Comparison of ENCODE assay signal across 36 cellular contexts in genomic region chr17:49904904-49905303, GRCh38. TPM values are rescaled to one million over a fixed set of nuclear protein-coding genes. Genes with fewer than 3 reads are reported as not detected.
"Had no signal": no experiment of that assay in that cellular context is flagged by ENCODE, and none has a peak within 500 bp of the region (broad histone marks: within the 10 kb centered on the region; RNA-seq: fewer than 3 reads in every experiment).

No MANE protein-coding gene starts in this region.

- DNase-seq: naive B cell; naive thymus-derived CD8-positive, alpha-beta T cell; nucleus accumbens; pancreas; retina; right cardiac atrium; spleen; stimulated activated CD4-positive, alpha-beta T cell treated with anti-CD3 and anti-CD28 coated beads, Interleukin-12 subunit alpha, Interleukin-12 subunit beta, amount 100 ng/mL, for 4 hours; stimulated activated CD4-positive, alpha-beta T cell treated with anti-CD3 and anti-CD28 coated beads, Interleukin-1b, Interleukin-23, amount 100 ng/mL, for 48 hours; stimulated activated CD4-positive, alpha-beta T cell treated with anti-CD3 and anti-CD28 coated beads, Interleukin-4, amount 100 ng/mL, for 1 hour; stimulated activated CD4-positive, alpha-beta T cell treated with anti-CD3 and anti-CD28 coated beads, Interleukin-4, amount 100 ng/mL, for 4 hours; stimulated activated CD8-positive, alpha-beta memory T cell treated with anti-CD3 and anti-CD28 coated beads, Interleukin-4, amount 100 ng/mL, for 48 hours; stimulated activated naive CD4-positive, alpha-beta T cell; stimulated activated naive CD8-positive, alpha-beta T cell treated with anti-CD3 and anti-CD28 coated beads, Interleukin-15, amount 100 ng/mL, for 72 hours; stimulated activated naive CD8-positive, alpha-beta T cell treated with anti-CD3 and anti-CD28 coated beads, Interleukin-15, Interleukin-2, amounts not matched to agents 100 U/mL and 50 U/mL, for 24 hours; substantia nigra; testis; tibial artery; transverse colon; upper lobe of right lung; uterus had no signal

- H3K27ac ChIP-seq: neutrophil, pancreas, prostate gland, skin epidermis, spleen, suprapubic skin, testis, tibial artery, transverse colon, upper lobe of right lung, uterus had no signal

- H3K4me1 ChIP-seq: pancreas, prostate gland had no signal

- H3K27me3 ChIP-seq: testis had no signal

- H3K9me3 ChIP-seq: neutrophil, pancreas, prostate gland, spleen, suprapubic skin, testis, tibial artery, transverse colon, upper lobe of right lung, uterus had no signal

- H3K9me3 Mint-ChIP-seq: naive B cell; naive thymus-derived CD8-positive, alpha-beta T cell; natural killer cell treated with Interleukin-12 subunit alpha and Interleukin-12 subunit beta and Interleukin-15 and Interleukin-18, amount 100 ng/mL, for 72 hours; stimulated activated memory B cell treated with anti-CD40 and anti-IgM and Interleukin-4, amounts not matched to agents 10 μg/mL and 1 μg/mL and 100 μg/mL, for 72 hours; stimulated activated naive CD8-positive, alpha-beta T cell treated with anti-CD3 and anti-CD28 coated beads, Interleukin-15, amount 100 ng/mL, for 72 hours; type B pancreatic cell had no signal

- FAIRE-seq: pancreas had no signal

- H3K36me3 Mint-ChIP-seq: naive B cell; naive thymus-derived CD8-positive, alpha-beta T cell; natural killer cell treated with Interleukin-12 subunit alpha and Interleukin-12 subunit beta and Interleukin-15 and Interleukin-18, amount 100 ng/mL, for 72 hours; stimulated activated memory B cell treated with anti-CD40 and anti-IgM and Interleukin-4, amounts not matched to agents 10 μg/mL and 1 μg/mL and 100 μg/mL, for 72 hours; type B pancreatic cell had no signal

- H3K4me3 ChIP-seq: pancreas, prostate gland, skin epidermis, smooth muscle cell, spleen, suprapubic skin, testis, tibial artery, transverse colon, upper lobe of right lung, uterus had no signal

- ATAC-seq: naive thymus-derived CD8-positive, alpha-beta T cell; natural killer cell treated with Interleukin-12 subunit alpha and Interleukin-12 subunit beta and Interleukin-15 and Interleukin-18, amount 100 ng/mL, for 72 hours; pancreas; right cardiac atrium; sciatic nerve; stimulated activated memory B cell treated with anti-CD40 and anti-IgM and Interleukin-4, amounts not matched to agents 10 μg/mL and 1 μg/mL and 100 μg/mL, for 72 hours; stimulated activated naive CD8-positive, alpha-beta T cell treated with anti-CD3 and anti-CD28 coated beads, Interleukin-15, amount 100 ng/mL, for 72 hours; stimulated activated naive CD8-positive, alpha-beta T cell treated with anti-CD3 and anti-CD28 coated beads, Interleukin-15, Interleukin-2, amounts not matched to agents 100 U/mL and 50 U/mL, for 24 hours; upper lobe of right lung had no signal

- H3K4me2 ChIP-seq: smooth muscle cell had no signal

- H3K36me3 ChIP-seq: neutrophil, pancreas, prostate gland, spleen, suprapubic skin, tibial artery, transverse colon, upper lobe of right lung, uterus had no signal

- H3K27ac Mint-ChIP-seq: natural killer cell treated with Interleukin-12 subunit alpha and Interleukin-12 subunit beta and Interleukin-15 and Interleukin-18, amount 100 ng/mL, for 72 hours; stimulated activated memory B cell treated with anti-CD40 and anti-IgM and Interleukin-4, amounts not matched to agents 10 μg/mL and 1 μg/mL and 100 μg/mL, for 72 hours; stimulated activated naive CD8-positive, alpha-beta T cell treated with anti-CD3 and anti-CD28 coated beads, Interleukin-15, amount 100 ng/mL, for 72 hours; type B pancreatic cell had no signal

- H3K4me3 Mint-ChIP-seq: naive B cell; naive thymus-derived CD8-positive, alpha-beta T cell; natural killer cell treated with Interleukin-12 subunit alpha and Interleukin-12 subunit beta and Interleukin-15 and Interleukin-18, amount 100 ng/mL, for 72 hours; stimulated activated memory B cell treated with anti-CD40 and anti-IgM and Interleukin-4, amounts not matched to agents 10 μg/mL and 1 μg/mL and 100 μg/mL, for 72 hours; stimulated activated naive CD8-positive, alpha-beta T cell treated with anti-CD3 and anti-CD28 coated beads, Interleukin-15, amount 100 ng/mL, for 72 hours; type B pancreatic cell had no signal

RNA-seq across cellular contexts. Expression of gene TAC4, which starts 57.0 kb away (rescaled TPM):
- total RNA-seq: naive thymus-derived CD8-positive, alpha-beta T cell; natural killer cell treated with Interleukin-12 subunit alpha and Interleukin-12 subunit beta and Interleukin-15 and Interleukin-18, amount 100 ng/mL, for 72 hours; omental fat pad; osteocyte; pancreas; posterior vena cava; prostate gland; pulmonary artery endothelial cell; sciatic nerve; smooth muscle cell; spleen; suprapubic skin; testis; transverse colon; upper lobe of right lung had no signal
- polyA plus RNA-seq: naive thymus-derived CD8-positive, alpha-beta T cell; neural cell; pancreas; smooth muscle cell; spleen; urinary bladder had no signal
